10 cellular contexts compared by ENCODE assay signal in the genomic region with DNA sequence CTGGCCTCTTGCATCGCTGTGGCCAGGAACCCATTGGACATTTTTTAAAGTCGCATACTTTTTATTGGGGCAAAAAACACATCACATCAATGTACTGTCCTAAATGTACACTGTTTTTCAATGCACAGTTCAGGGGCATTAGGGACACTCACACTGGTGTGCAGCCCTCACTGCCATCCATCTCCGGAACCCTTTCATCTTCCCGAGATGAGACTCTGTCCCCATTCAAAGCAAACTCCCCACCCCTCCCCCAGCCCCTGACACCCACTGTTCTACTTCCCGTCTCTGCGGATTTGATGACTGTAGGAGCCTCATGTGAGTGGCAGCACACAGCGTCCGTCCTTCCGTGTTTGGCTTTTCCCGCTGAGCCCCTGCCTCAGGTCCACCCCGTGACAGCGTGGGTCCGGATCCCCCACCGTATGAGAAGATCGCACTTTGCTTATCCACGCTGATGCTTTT. TPM values are rescaled to one million over a fixed set of nuclear protein-coding genes. Genes with fewer than 3 reads are reported as not detected.
DNase-seq lines count a peak whose midpoint lies in the region; ATAC-seq and TF ChIP-seq lines count a peak whose summit lies in the region.
"Had no signal": no experiment of that assay in that cellular context is flagged by ENCODE, and none has a peak within 500 bp of the region (broad histone marks: within the 10 kb centered on the region; RNA-seq: fewer than 3 reads in every experiment).

No MANE protein-coding gene starts in this region.

- peak overlapping the region; percentile 34 for H3K4me3 Mint-ChIP-seq in activated naive CD4-positive, alpha-beta T cell treated with anti-CD3 and anti-CD28 coated beads, Interleukin-2, amount 50 U/mL, for 24 hours
- H3K4me3 Mint-ChIP-seq in osteocyte (ENCODE audit: unreplicated experiment) = no peak overlapping the region

- peak overlapping the region in 10 of 11 experiments; percentile 18 to 64 (median 48); a peak in 13 of 22 replicates for H3K4me2 ChIP-seq in BLaER1 treated with 17β-estradiol and CSF1 and Interleukin-3, amounts not matched to agents 10 nM and 100 nM

- no peaks in the 10 kb centered on the region for H3K27me3 ChIP-seq in BLaER1 treated with 17β-estradiol and CSF1 and Interleukin-3, amounts not matched to agents 10 nM and 100 nM

- H3K4me1 Mint-ChIP-seq in activated naive CD4-positive, alpha-beta T cell treated with anti-CD3 and anti-CD28 coated beads, Interleukin-2, amount 50 U/mL, for 24 hours = peaks cover 12% of the 10 kb centered on the region
- H3K4me1 Mint-ChIP-seq in osteocyte (ENCODE audit: unreplicated experiment) = peaks cover 14% of the 10 kb centered on the region

- H3K9me3 Mint-ChIP-seq in activated naive CD4-positive, alpha-beta T cell treated with anti-CD3 and anti-CD28 coated beads, Interleukin-2, amount 50 U/mL, for 24 hours = no peaks in the 10 kb centered on the region
- H3K9me3 Mint-ChIP-seq in osteocyte (ENCODE audit: unreplicated experiment) = no peaks in the 10 kb centered on the region

- H3K27ac Mint-ChIP-seq in activated naive CD4-positive, alpha-beta T cell treated with anti-CD3 and anti-CD28 coated beads, Interleukin-2, amount 50 U/mL, for 24 hours = peak overlapping the region; percentile 3
- no peak overlapping the region for H3K27ac Mint-ChIP-seq in osteocyte (ENCODE audit: unreplicated experiment)

- no peaks in the 10 kb centered on the region for H3K36me3 Mint-ChIP-seq in activated naive CD4-positive, alpha-beta T cell treated with anti-CD3 and anti-CD28 coated beads, Interleukin-2, amount 50 U/mL, for 24 hours
- H3K36me3 Mint-ChIP-seq in osteocyte (ENCODE audit: unreplicated experiment) = no peaks in the 10 kb centered on the region

- DNase-seq in NCI-H526 (lab: John Stamatoyannopoulos, UW) (peak; percentile 80 to 95), osteocyte (ENCODE audit: extremely low spot score, unreplicated experiment) (peak; percentile 17), foreskin fibroblast (no peak), kidney tubule cell (ENCODE audit: low spot score) (no peak)

- no peak for ATAC-seq in HG02571 (IDR thresholded peaks at IDR 0.05; ENCODE audit: unreplicated experiment)
- no peak for ATAC-seq in GM18870 (IDR thresholded peaks at IDR 0.05; ENCODE audit: unreplicated experiment)

- no peaks in the 10 kb centered on the region for H3K9me3 ChIP-seq in BLaER1 treated with 17β-estradiol and CSF1 and Interleukin-3, amounts not matched to agents 10 nM and 100 nM (replicated peaks in 1 of 11)

- no peak overlapping the region for H3K9ac ChIP-seq in BLaER1 treated with 17β-estradiol and CSF1 and Interleukin-3, amounts not matched to agents 10 nM and 100 nM

- peaks cover 0 to 34% (median 16%) of the 10 kb centered on the region in 10 experiments; a peak in 17 of 20 replicates for H3K4me1 ChIP-seq in BLaER1 treated with 17β-estradiol and CSF1 and Interleukin-3, amounts not matched to agents 10 nM and 100 nM

- no peak overlapping the region for H3K4me3 ChIP-seq in BLaER1 treated with 17β-estradiol and CSF1 and Interleukin-3, amounts not matched to agents 10 nM and 100 nM
- no peak overlapping the region for H3K4me3 ChIP-seq in foreskin fibroblast (ENCODE audit: low read depth in 1 of 2, low read length in 2 of 2)

- no peaks in the 10 kb centered on the region for H3K36me3 ChIP-seq in BLaER1 treated with 17β-estradiol and CSF1 and Interleukin-3, amounts not matched to agents 10 nM and 100 nM

- TF ChIP-seq CTCF in osteocyte (IDR thresholded peaks at IDR 0.05) (no peak), foreskin fibroblast (IDR thresholded peaks at IDR 0.05; ENCODE audit: low read depth, low read length) (no peak)

- H4K20me1 ChIP-seq in BLaER1 treated with 17β-estradiol and CSF1 and Interleukin-3, amounts not matched to agents 10 nM and 100 nM = peaks cover 0 to 7% (median 0%) of the 10 kb centered on the region in 11 experiments; a peak in 3 of 22 replicates

- H3K27ac ChIP-seq in BLaER1 treated with 17β-estradiol and CSF1 and Interleukin-3, amounts not matched to agents 10 nM and 100 nM = peak overlapping the region in 1 of 11 experiments; percentile 9; a peak in 1 of 22 replicates

- H3K27me3 Mint-ChIP-seq in activated naive CD4-positive, alpha-beta T cell treated with anti-CD3 and anti-CD28 coated beads, Interleukin-2, amount 50 U/mL, for 24 hours = no peaks in the 10 kb centered on the region
- peaks cover 39% of the 10 kb centered on the region for H3K27me3 Mint-ChIP-seq in osteocyte (ENCODE audit: unreplicated experiment)

RNA-seq across cellular contexts. Expression of a gene that starts 41.8 kb away (rescaled TPM):
- total RNA-seq in osteocyte = 0.75 and 0.89 TPM in 2 replicates
- total RNA-seq: liver, NCI-H460 had no signal

RNA-seq across cellular contexts. Expression of a gene that starts 52.4 kb away (rescaled TPM):
- not detected in 2 replicates for total RNA-seq in osteocyte
- total RNA-seq: NCI-H460 had no signal

RNA-seq across cellular contexts. Expression of a gene that starts 57.0 kb away (rescaled TPM):
- total RNA-seq in osteocyte = not detected in 2 replicates
- total RNA-seq: NCI-H460 had no signal

Comparison
In these comparisons a context has a peak if more than half of its experiments do, and no peak if none do; other contexts are left out.
1. DNase-seq: peak in NCI-H526 (2 of 2) and osteocyte (single experiment); none in foreskin fibroblast (0 of 2) and kidney tubule cell (single experiment).